21 cellular contexts compared by ENCODE assay signal in genomic region chr11:23797624-23798419, GRCh38.
"Had no signal": no experiment of that assay in that cellular context is flagged by ENCODE, and none has a peak within 500 bp of the region (broad histone marks: within the 10 kb centered on the region; RNA-seq: fewer than 3 reads in every experiment).

No MANE protein-coding gene starts in this region.

- H3K4me3 ChIP-seq: gastroesophageal sphincter, lung, psoas muscle, right atrium auricular region, thoracic aorta had no signal

- H3K36me3 ChIP-seq: gastroesophageal sphincter, right atrium auricular region, thoracic aorta had no signal

- H3K9me3 ChIP-seq: gastroesophageal sphincter, psoas muscle, right atrium auricular region, thoracic aorta had no signal

- H3K27ac ChIP-seq: epithelial cell of prostate, gastroesophageal sphincter, psoas muscle, right atrium auricular region, thoracic aorta had no signal

- H3K27me3 ChIP-seq: gastroesophageal sphincter, right atrium auricular region had no signal

- ATAC-seq: activated naive CD4-positive, alpha-beta T cell treated with anti-CD3 and anti-CD28 coated beads, Interleukin-2, amount 50 U/mL, for 72 hours; activated T-helper 17 cell treated with anti-CD3 and anti-CD28 coated beads, Interleukin-2, amount 50 U/mL, for 72 hours; gastroesophageal sphincter; natural killer cell; psoas muscle; WTC11 had no signal

- DNase-seq: activated T-cell treated with anti-CD3 and anti-CD28 coated beads, Interleukin-2, amount 50 U/mL, for 24 hours; aorta; cerebellar nuclear complex; cortex of kidney; endodermal cell; head of caudate nucleus; islet precursor cell; left cardiac atrium; natural killer cell; psoas muscle; stimulated activated CD4-positive, alpha-beta T cell treated with anti-CD3 and anti-CD28 coated beads, Interleukin-4, amount 100 ng/mL, for 24 hours; stimulated activated naive CD4-positive, alpha-beta T cell treated with Interleukin-2 at 50 U/mL for 16 hours; T-helper 9 cell had no signal

- H3K4me1 ChIP-seq: gastroesophageal sphincter, psoas muscle, right atrium auricular region had no signal
